In genomic region chr2:196381464-196381863, GRCh38 we compare ENCODE assay signal across 18 cellular contexts.
DNase-seq lines count a peak whose midpoint lies in the region; FAIRE-seq and TF ChIP-seq lines count a peak whose summit lies in the region.
"Had no signal": no experiment of that assay in that cellular context is flagged by ENCODE, and none has a peak within 500 bp of the region (broad histone marks: within the 10 kb centered on the region; RNA-seq: fewer than 3 reads in every experiment).

No MANE protein-coding gene starts in this region.

- no peak overlapping the region for H2AFZ ChIP-seq in endothelial cell of umbilical vein (ENCODE audit: low read depth, low read length)
- H2AFZ ChIP-seq: GM23338 had no signal

- POLR2A ChIA-PET in endothelial cell of umbilical vein (lab: Charles Lee) = no interaction called here

- FAIRE-seq in GM12891 (lab: Jason Lieb, UNC) (peak; percentile 23), RCC 7860 (lab: Jason Lieb, UNC) (peak; percentile 87), endothelial cell of umbilical vein (lab: Jason Lieb, UNC) (no peak)
- FAIRE-seq: A204.1, D721Med, G401.6, H54 had no signal

- no TSS peak for BruUV-seq in endothelial cell of umbilical vein (replicated peaks; lab: Mats Ljungman, UMichigan)

- dilution Hi-C loops in endothelial cell of umbilical vein (cut with MboI; ENCODE audit: extremely low pct_ligation_motif_present, low sequenced_read_pairs) = no loop called here

- no peak for TF ChIP-seq CTCF in endothelial cell of umbilical vein (IDR thresholded peaks at IDR 0.05; ENCODE audit: extremely low read depth in 1 of 2, insufficient read depth in 1 of 2, low read depth in 1 of 2, low read length in 2 of 2)

- no peak overlapping the region for H3K4me3 ChIP-seq in endothelial cell of umbilical vein (replicated peaks in 1 of 3; ENCODE audit: insufficient read depth in 1 of 3, low read depth in 1 of 3, low read length in 3 of 3)
- no peak overlapping the region for H3K4me3 ChIP-seq in H7 (ENCODE audit: insufficient read depth, low read depth, low read length)
- H3K4me3 ChIP-seq: GM23338 had no signal

- TF ChIP-seq POLR2A in GM12891 (IDR thresholded peaks at IDR 0.05; ENCODE audit: low read depth, low read length) (no peak), endothelial cell of umbilical vein (IDR thresholded peaks at IDR 0.05; ENCODE audit: low read depth, low read length) (no peak)

- H3K4me1 ChIP-seq in endothelial cell of umbilical vein (ENCODE audit: control insufficient read depth, extremely low read depth, insufficient read depth, low read length) = no peaks in the 10 kb centered on the region
- H3K4me1 ChIP-seq: Caco-2 had no signal

- no peak overlapping the region for H3K4me2 ChIP-seq in endothelial cell of umbilical vein (ENCODE audit: insufficient read depth, low read length)
- H3K4me2 ChIP-seq: GM23338 had no signal

- H3K79me2 ChIP-seq in endothelial cell of umbilical vein (ENCODE audit: control insufficient read depth, insufficient read depth, low read length) = no peaks in the 10 kb centered on the region

- H3K9me1 ChIP-seq in endothelial cell of umbilical vein (replicated peaks; ENCODE audit: control insufficient read depth, extremely low read depth, insufficient read depth, low read length) = no peaks in the 10 kb centered on the region

- intact Hi-C loops in endothelial cell of umbilical vein (cut with micrococcal nuclease) = loop anchor here (2.0 kb wide), 1 partner anchor 19 kb away; no protein-coding TSS in a partner anchor

- H4K20me1 ChIP-seq in endothelial cell of umbilical vein (replicated peaks; ENCODE audit: control insufficient read depth, extremely low read depth, insufficient read depth, low read length) = no peaks in the 10 kb centered on the region

- H3K36me3 ChIP-seq in endothelial cell of umbilical vein (ENCODE audit: control insufficient read depth in 2 of 2, extremely low read depth in 1 of 2, insufficient read depth in 2 of 2, low read length in 2 of 2) = no peaks in the 10 kb centered on the region
- H3K36me3 ChIP-seq in H7 (replicated peaks; ENCODE audit: control insufficient read depth, insufficient read depth, low read length) = no peaks in the 10 kb centered on the region

- no peak for DNase-seq in GM12891 (ENCODE audit: insufficient read length, low spot score)
- no peak for DNase-seq in RCC 7860 (ENCODE audit: low spot score)
- peak; percentile 77 for DNase-seq in endothelial cell of umbilical vein (ENCODE audit: low read depth, low spot score)
- DNase-seq in pulmonary artery endothelial cell (ENCODE audit: low read depth, low spot score) = peak; percentile 40
- no peak for DNase-seq in H7
- no peak for DNase-seq in NCI-H1092 (lab: John Stamatoyannopoulos, UW)
- DNase-seq: ACHN; Caco-2; CD4-positive, alpha-beta T cell; HFFc6; IMR-90 had no signal

- no peak overlapping the region for H3K27ac ChIP-seq in endothelial cell of umbilical vein (ENCODE audit: insufficient read depth, low read depth, low read length)
- H3K27ac ChIP-seq: C4-2B, HL-60 had no signal

- H3K9ac ChIP-seq in endothelial cell of umbilical vein (replicated peaks; ENCODE audit: extremely low read depth, insufficient read depth, low read length) = no peak overlapping the region

- CTCF ChIA-PET in endothelial cell of umbilical vein (lab: Charles Lee) = interaction anchor here (0.7 to 1.9 kb wide), 4 partner anchors 9 to 72 kb away, joined by 3 to 10 read pairs (median 4); no protein-coding TSS in a partner anchor

- no peaks in the 10 kb centered on the region for H3K27me3 ChIP-seq in endothelial cell of umbilical vein (ENCODE audit: control insufficient read depth in 2 of 2, insufficient read depth in 2 of 2, low read length in 2 of 2)
- no peaks in the 10 kb centered on the region for H3K27me3 ChIP-seq in H7 (ENCODE audit: control insufficient read depth, insufficient read depth, low read length)

- no peaks in the 10 kb centered on the region for H3K9me3 ChIP-seq in endothelial cell of umbilical vein (replicated peaks; ENCODE audit: control insufficient read depth, insufficient read depth, low read length)
- H3K9me3 ChIP-seq: Caco-2 had no signal

TF ChIP-seq in GM12891, 5 proteins besides CTCF, POLR2A, EP300 and RAD21:
- no peak for TF ChIP-seq PAX5 (IDR thresholded peaks at IDR 0.05; ENCODE audit: insufficient read depth, low read length, severe bottlenecking)
- no peak for TF ChIP-seq SPI1 (IDR thresholded peaks at IDR 0.05; ENCODE audit: low read depth, low read length)
- no peak for TF ChIP-seq POU2F2 (IDR thresholded peaks at IDR 0.05; ENCODE audit: low read depth, low read length)
- no peak for TF ChIP-seq POLR2AphosphoS5 (IDR thresholded peaks at IDR 0.05; ENCODE audit: low read depth, low read length)

TF ChIP-seq in endothelial cell of umbilical vein, 7 proteins besides CTCF, POLR2A, EP300 and RAD21:
- TF ChIP-seq JUN (IDR thresholded peaks at IDR 0.05; ENCODE audit: borderline replicate concordance, insufficient read depth, insufficient read length, low read depth) (no peak), EZH2 (IDR thresholded peaks at IDR 0.05; ENCODE audit: borderline replicate concordance, low read depth, low read length, severe bottlenecking) (no peak), FOS (IDR thresholded peaks at IDR 0.05; ENCODE audit: borderline replicate concordance, insufficient read depth, low read length) (no peak), GATA2 (IDR thresholded peaks at IDR 0.05; ENCODE audit: insufficient read depth, insufficient read length, low read depth, low read length) (no peak), MAX (IDR thresholded peaks at IDR 0.05; ENCODE audit: insufficient read depth, insufficient read length) (no peak), MYC (IDR thresholded peaks at IDR 0.05; ENCODE audit: low read depth, low read length) (no peak), POLR2AphosphoS5 (IDR thresholded peaks at IDR 0.05; ENCODE audit: insufficient read depth, low read depth, low read length) (no peak)

Comparison
In these comparisons a context has a peak if more than half of its experiments do, and no peak if none do; other contexts are left out.
1. DNase-seq: peak in endothelial cell of umbilical vein (single experiment) and pulmonary artery endothelial cell (single experiment); none in GM12891 (single experiment), RCC 7860 (single experiment), H7 (single experiment) and NCI-H1092 (single experiment).